In the genomic region with DNA sequence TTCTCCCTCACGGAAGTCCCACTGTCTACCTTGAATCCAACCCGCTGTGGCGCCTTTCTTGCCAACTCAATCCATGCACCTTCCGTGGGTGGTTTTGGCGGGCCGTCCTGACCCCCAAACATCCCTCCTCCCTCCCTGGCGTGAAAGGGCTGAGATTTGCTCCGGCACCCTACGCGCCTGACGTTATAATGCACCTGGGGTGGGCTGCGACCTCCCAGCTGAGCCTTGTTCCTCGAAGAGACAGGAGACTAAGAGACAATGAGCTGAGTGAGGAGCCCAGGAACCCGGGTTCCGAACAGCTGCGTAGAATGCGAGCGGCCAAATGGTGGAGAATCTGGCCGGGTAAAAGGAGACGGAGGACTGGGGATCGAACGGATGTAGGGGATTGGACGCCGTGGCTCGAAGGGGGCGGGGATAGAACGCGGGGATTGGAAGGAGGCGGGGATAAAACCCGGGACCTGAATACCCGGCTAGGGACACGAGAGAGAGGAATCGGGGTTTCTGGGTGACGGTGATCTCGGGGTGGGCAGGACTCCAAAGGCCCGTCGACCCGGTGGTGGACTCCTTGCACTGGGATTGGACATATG, we compare ENCODE assay signal across 8 cellular contexts. TPM values are rescaled to one million over a fixed set of nuclear protein-coding genes. Genes with fewer than 3 reads are reported as not detected.
DNase-seq lines count a peak whose midpoint lies in the region; ATAC-seq and TF ChIP-seq lines count a peak whose summit lies in the region.

A gene (plus strand): TSS at position 461 of the 587 bp plus-strand sequence. CDS start 1,137 bp downstream, outside the sequence.

- CTCF ChIA-PET in activated CD8-positive, alpha-beta T cell treated with anti-CD3 and anti-CD28 coated beads, Interleukin-2, amount 10 ng/mL, durations not matched to agents 7 days and 5 days (lab: Charles Lee) = interaction anchor here (0.5 to 1.9 kb wide), 3 partner anchors 10 to 595 kb away, joined by 3 to 7 read pairs (median 4); no protein-coding TSS in a partner anchor

- peak within 1 kb of the TSS; percentile 31 for H3K27ac Mint-ChIP-seq in activated CD8-positive, alpha-beta T cell treated with anti-CD3 and anti-CD28 coated beads, Interleukin-2, amount 10 ng/mL, durations not matched to agents 7 days and 5 days

- H3K36me3 ChIP-seq in endocrine pancreas (ENCODE audit: control insufficient read depth, insufficient read depth, low read length) = no peaks in the 10 kb centered on the region
- H3K36me3 ChIP-seq in lower lobe of right lung = peaks cover 24% of the 10 kb centered on the region

- TF ChIP-seq CTCF in lower lobe of right lung (IDR thresholded peaks at IDR 0.05) = no peak

- intact Hi-C loops in lower lobe of right lung (cut with DNase I) = no loop called here

- peak within 1 kb of the TSS; percentile 57 for H3K4me3 ChIP-seq in endocrine pancreas (ENCODE audit: control insufficient read depth, insufficient read depth, low read length)
- peak within 1 kb of the TSS; percentile 63 for H3K4me3 ChIP-seq in lower lobe of right lung

- H3K27me3 Mint-ChIP-seq in activated CD8-positive, alpha-beta T cell treated with anti-CD3 and anti-CD28 coated beads, Interleukin-2, amount 10 ng/mL, durations not matched to agents 7 days and 5 days (ENCODE audit: low read depth) = peaks cover 21% of the 10 kb centered on the region

- H3K4me3 Mint-ChIP-seq in activated CD8-positive, alpha-beta T cell treated with anti-CD3 and anti-CD28 coated beads, Interleukin-2, amount 10 ng/mL, durations not matched to agents 7 days and 5 days = peak within 1 kb of the TSS; percentile 55

- H3K9me3 ChIP-seq in endocrine pancreas (ENCODE audit: control insufficient read depth, low read length) (no peaks in the 10 kb centered on the region), lower lobe of right lung (no peaks in the 10 kb centered on the region)

- H3K27ac ChIP-seq in lower lobe of right lung = peak within 1 kb of the TSS; percentile 61

- H3K36me3 Mint-ChIP-seq in activated CD8-positive, alpha-beta T cell treated with anti-CD3 and anti-CD28 coated beads, Interleukin-2, amount 10 ng/mL, durations not matched to agents 7 days and 5 days (ENCODE audit: low read depth) = peaks cover 18% of the 10 kb centered on the region

- peak within 1 kb of the TSS; percentile 52 for H3K9ac ChIP-seq in endocrine pancreas (ENCODE audit: control insufficient read depth, insufficient read depth, low read length)

- POLR2A ChIA-PET in activated CD8-positive, alpha-beta T cell treated with anti-CD3 and anti-CD28 coated beads, Interleukin-2, amount 10 ng/mL, durations not matched to agents 7 days and 5 days (lab: Charles Lee) = no interaction called here

- H3K4me1 ChIP-seq in endocrine pancreas (ENCODE audit: control insufficient read depth, insufficient read depth, low read length) (no peaks in the 10 kb centered on the region), lower lobe of right lung (peaks cover 28% of the 10 kb centered on the region)

- H3K4me1 Mint-ChIP-seq in activated CD8-positive, alpha-beta T cell treated with anti-CD3 and anti-CD28 coated beads, Interleukin-2, amount 10 ng/mL, durations not matched to agents 7 days and 5 days (ENCODE audit: low read depth) = peaks cover 41% of the 10 kb centered on the region

- peak; percentile 90 for DNase-seq in D341Med (ENCODE audit: low spot score)
- DNase-seq in NCI-H2081 (lab: John Stamatoyannopoulos, UW) = peak; percentile 92
- peak; percentile 47 for DNase-seq in activated CD8-positive, alpha-beta T cell treated with anti-CD3 and anti-CD28 coated beads, Interleukin-2, amount 10 ng/mL, durations not matched to agents 7 days and 5 days
- peak; percentile 73 for DNase-seq in lower lobe of right lung
- DNase-seq in stimulated activated CD4-positive, alpha-beta T cell treated with anti-CD3 and anti-CD28 coated beads, Interleukin-4, amount 100 ng/mL, for 4 hours = peak; percentile 52 to 55
- no peak for DNase-seq in GF-D8 (lab: John Stamatoyannopoulos, UW)
- no peak for DNase-seq in cortex of kidney (lab: John Stamatoyannopoulos, UW)

- peak; percentile 53 for ATAC-seq in activated CD8-positive, alpha-beta T cell treated with anti-CD3 and anti-CD28 coated beads, Interleukin-2, amount 10 ng/mL, durations not matched to agents 7 days and 5 days
- ATAC-seq in lower lobe of right lung = peak; percentile 75 to 76

- H3K9me3 Mint-ChIP-seq in activated CD8-positive, alpha-beta T cell treated with anti-CD3 and anti-CD28 coated beads, Interleukin-2, amount 10 ng/mL, durations not matched to agents 7 days and 5 days (ENCODE audit: insufficient read depth) = no peaks in the 10 kb centered on the region

- no peaks in the 10 kb centered on the region for H3K27me3 ChIP-seq in endocrine pancreas (ENCODE audit: control insufficient read depth, insufficient read depth, low read length)
- peaks cover 26% of the 10 kb centered on the region for H3K27me3 ChIP-seq in lower lobe of right lung (ENCODE audit: low read depth)

RNA-seq across cellular contexts. Expression of the gene that starts here (rescaled TPM):
- total RNA-seq in activated CD8-positive, alpha-beta T cell treated with anti-CD3 and anti-CD28 coated beads, Interleukin-2, amount 10 ng/mL, durations not matched to agents 7 days and 5 days = under 1 TPM; 0.52 to 0.82 TPM
- total RNA-seq in lower lobe of right lung = 3.8 TPM

Comparison
In these comparisons a context has a peak if more than half of its experiments do, and no peak if none do; other contexts are left out.
1. Peak in DNase-seq and ATAC-seq in activated CD8-positive, alpha-beta T cell treated with anti-CD3 and anti-CD28 coated beads, Interleukin-2, amount 10 ng/mL, durations not matched to agents 7 days and 5 days; RNA of the gene not detected or under 1 TPM.
2. DNase-seq: peak in D341Med (single experiment), NCI-H2081 (2 of 2), lower lobe of right lung (single experiment) and stimulated activated CD4-positive, alpha-beta T cell treated with anti-CD3 and anti-CD28 coated beads, Interleukin-4, amount 100 ng/mL, for 4 hours (2 of 2); none in GF-D8 (single experiment) and cortex of kidney (single experiment).